8 cellular contexts compared by ENCODE assay signal in genomic region chr7:6826151-6826550, GRCh38. TPM values are rescaled to one million over a fixed set of nuclear protein-coding genes. Genes with fewer than 3 reads are reported as not detected.
DNase-seq lines count a peak whose midpoint lies in the region; ATAC-seq lines count a peak whose summit lies in the region.
"Not testable (repeated sequence)": the region's sequence is repeated elsewhere in the genome, so short reads cannot be mapped to it uniquely, and the experiment has no call there.

TSS of gene CCZ1B (minus strand) at chr7:6826275. CDS start at chr7:6826197, 78 bp downstream.

- H3K9me3 Mint-ChIP-seq in central memory CD8-positive, alpha-beta T cell, result not testable (repeated sequence)

- H3K36me3 Mint-ChIP-seq in central memory CD8-positive, alpha-beta T cell (ENCODE audit: insufficient read depth), result peaks cover 14% of the 10 kb centered on the region

- ATAC-seq in GM19043 (IDR thresholded peaks at IDR 0.05; ENCODE audit: low read depth, unreplicated experiment), result peak; percentile 98
- ATAC-seq in HG03342 (IDR thresholded peaks at IDR 0.05; ENCODE audit: unreplicated experiment), result peak; percentile 98
- peak; percentile 98 for ATAC-seq in central memory CD8-positive, alpha-beta T cell (replicated peaks; ENCODE audit: extremely low read depth, poor library complexity, severe bottlenecking)
- ATAC-seq in left colon, result peak; percentile 99

- H3K4me3 Mint-ChIP-seq in central memory CD8-positive, alpha-beta T cell, result peak within 1 kb of the TSS; percentile 91

- H3K27me3 Mint-ChIP-seq in central memory CD8-positive, alpha-beta T cell, result not testable (repeated sequence)

- H3K4me1 Mint-ChIP-seq in central memory CD8-positive, alpha-beta T cell, result peaks cover 11% of the 10 kb centered on the region

- peak within 1 kb of the TSS; percentile 89 for H3K27ac Mint-ChIP-seq in central memory CD8-positive, alpha-beta T cell (ENCODE audit: low read depth)

- DNase-seq in AML-193 (lab: John Stamatoyannopoulos, UW) (peak; percentile 45 to 49), NCI-H460 (ENCODE audit: extremely low read depth, low read depth) (peak; percentile 43), left colon (peak; percentile 82 to 89)
- peak; percentile 72 for DNase-seq in activated CD4-positive, alpha-beta T cell treated with anti-CD3 and anti-CD28 coated beads for 1 hour
- DNase-seq in central memory CD8-positive, alpha-beta T cell (ENCODE audit: low spot score in 2 of 2), result peak; percentile 69 to 78
- DNase-seq in stimulated activated CD4-positive, alpha-beta T cell treated with anti-CD3 and anti-CD28 coated beads, Interleukin-15, amount 100 ng/mL, for 48 hours (ENCODE audit: low read depth in 2 of 2), result peak; percentile 64 to 82

- intact Hi-C loops in left colon (cut with DNase I, micrococcal nuclease), result not testable (repeated sequence)

RNA-seq across cellular contexts. Expression of gene CCZ1B, which starts in this region (rescaled TPM):
- 50.4 and 62.1 TPM in 2 replicates for total RNA-seq in NCI-H460 (2014; rRNA removed; shearing (Covaris generic))
- polyA plus RNA-seq in NCI-H460 (2014; cell fraction: nucleus; rRNA removed), result 42.3 and 116 TPM in 2 replicates
- 10 to 100 TPM; 50.5 to 54.7 TPM for total RNA-seq in left colon

Comparison
In these comparisons a context has a peak if more than half of its experiments do, and no peak if none do; other contexts are left out.
1. Peak in every context shown above with its lines: DNase-seq and ATAC-seq.